13 cellular contexts compared by ENCODE assay signal in genomic region chr22:27241430-27242110, GRCh38.
A peak's percentile ranks its signal among the peaks of the same experiment; 100 is the strongest.
DNase-seq lines count a peak whose midpoint lies in the region; ATAC-seq and TF ChIP-seq lines count a peak whose summit lies in the region.
"Had no signal": no experiment of that assay in that cellular context is flagged by ENCODE, and none has a peak within 500 bp of the region (broad histone marks: within the 10 kb centered on the region; RNA-seq: fewer than 3 reads in every experiment).

No MANE protein-coding gene starts in this region.

- no peak overlapping the region for H2AFZ ChIP-seq in SK-N-SH (ENCODE audit: low read depth)

- H3K4me2 ChIP-seq in SK-N-SH: no peak overlapping the region

- peak; percentile 8 for TF ChIP-seq RAD21 in SK-N-SH (IDR thresholded peaks at IDR 0.05; ENCODE audit: low read length)

- H3K27ac ChIP-seq in SK-N-SH (ENCODE audit: low read depth in 2 of 2, low read length in 1 of 2) (peak overlapping the region in 1 of 2 experiments; percentile 70; a peak in 2 of 4 replicates), heart right ventricle (peak overlapping the region in 4 of 10 donors; percentile 20 to 65 (median 48))
- H3K27ac ChIP-seq: psoas muscle, VCaP had no signal

- H3K9me3 ChIP-seq in SK-N-SH: no peaks in the 10 kb centered on the region
- peaks cover 0 to 5% (median 0%) of the 10 kb centered on the region in 11 donors for H3K9me3 ChIP-seq in heart right ventricle
- H3K9me3 ChIP-seq: psoas muscle had no signal

- TF ChIP-seq CTCF in SK-N-SH (IDR thresholded peaks at IDR 0.05): no peak
- no peak for TF ChIP-seq CTCF in heart right ventricle (IDR thresholded peaks at IDR 0.05)

- peaks cover 4 to 38% of the 10 kb centered on the region in 2 experiments; a peak in 3 of 4 replicates for H3K4me1 ChIP-seq in SK-N-SH (ENCODE audit: control insufficient read depth in 1 of 2, insufficient read depth in 2 of 2, low read depth in 1 of 2, low read length in 1 of 2)
- H3K4me1 ChIP-seq in heart right ventricle: peaks cover 0 to 32% (median 12%) of the 10 kb centered on the region in 9 donors
- H3K4me1 ChIP-seq: psoas muscle had no signal

- H3F3A ChIP-seq in SK-N-SH (replicated peaks; ENCODE audit: insufficient read depth): no peaks in the 10 kb centered on the region

- peak; percentile 8 for DNase-seq in G401 (ENCODE audit: low spot score)
- DNase-seq in SK-N-SH: peak; percentile 74
- peak in 1 of 2 donors; percentile 62 for DNase-seq in heart right ventricle
- peak; percentile 46 for DNase-seq in renal cortical epithelial cell (ENCODE audit: low read depth)
- DNase-seq in SKM-1 treated with dmso at 0.1 percent for 144 hours (lab: John Stamatoyannopoulos, UW; ENCODE audit: unreplicated experiment): no peak
- DNase-seq in NK-92 treated with Interleukin-12 subunit alpha and Interleukin-12 subunit beta, amount 100 ng/mL, for 24 hours (lab: John Stamatoyannopoulos, UW): no peak
- DNase-seq: CD8-positive, alpha-beta T cell; effector CD4-positive, alpha-beta T cell had no signal

- intact Hi-C loops in heart right ventricle (cut with DNase I): loop anchor here in 1 of 10 donors (10.0 kb wide), 1 partner anchor 273 kb away; no protein-coding TSS in a partner anchor

- CTCF ChIA-PET in SK-N-SH (lab: Yijun Ruan, JAX): no interaction called here

- ATAC-seq in heart right ventricle: peak in 6 of 8 donors; percentile 11 to 65 (median 27)
- no peak for ATAC-seq in HG03045 (IDR thresholded peaks at IDR 0.05; ENCODE audit: unreplicated experiment)
- no peak for ATAC-seq in GM18502 (IDR thresholded peaks at IDR 0.05; ENCODE audit: poor library complexity, unreplicated experiment)
- ATAC-seq: CD8-positive, alpha-beta T cell; Panc1 had no signal

- H3K27me3 ChIP-seq in SK-N-SH (ENCODE audit: insufficient read depth) (no peaks in the 10 kb centered on the region), heart right ventricle (peaks cover 0 to 23% (median 9%) of the 10 kb centered on the region in 7 donors)

- in situ Hi-C loops in G401 (cut with HindIII; ENCODE audit: low sequenced_read_pairs): no loop called here

- WGBS in SK-N-SH (ENCODE audit: low lambda C conversion rate): 69% methylated on average over 5 of the region's 6 CpGs
- 59 to 64% methylated on average over 6 of the region's 6 CpGs for WGBS in heart right ventricle, 2 donors

- H3K4me3 ChIP-seq in SK-N-SH (ENCODE audit: low read depth in 2 of 2, low read length in 1 of 2) (no peak overlapping the region), heart right ventricle (no peak overlapping the region)
- H3K4me3 ChIP-seq: psoas muscle had no signal

- peak in 1 of 2 experiments; percentile 56; a peak in 1 of 4 replicates for TF ChIP-seq EP300 in SK-N-SH (IDR thresholded peaks at IDR 0.05; ENCODE audit: borderline replicate concordance in 1 of 2, low read depth in 1 of 2, low read length in 1 of 2)

- no peaks in the 10 kb centered on the region for H3K79me2 ChIP-seq in SK-N-SH (ENCODE audit: insufficient read depth)

- POLR2A ChIA-PET in SK-N-SH (lab: Yijun Ruan, JAX): interaction anchor here (1.3 kb wide), 1 partner anchor 18 kb away, joined by 3 read pairs; no protein-coding TSS in a partner anchor

- H3K36me3 ChIP-seq in SK-N-SH (replicated peaks in 1 of 2; ENCODE audit: control insufficient read depth in 1 of 2, insufficient read depth in 2 of 2, low read length in 1 of 2): no peaks in the 10 kb centered on the region
- no peaks in the 10 kb centered on the region for H3K36me3 ChIP-seq in heart right ventricle

- H3K9me2 ChIP-seq in SK-N-SH: no peaks in the 10 kb centered on the region

- H3K9ac ChIP-seq in SK-N-SH: no peak overlapping the region

- no peaks in the 10 kb centered on the region for H4K20me1 ChIP-seq in SK-N-SH (ENCODE audit: insufficient read depth)

TF ChIP-seq in SK-N-SH, 30 proteins besides CTCF, POLR2A, EP300 and RAD21:
- TF ChIP-seq RFX5 (IDR thresholded peaks at IDR 0.05; ENCODE audit: low read length) (no peak), CHD2 (IDR thresholded peaks at IDR 0.05; ENCODE audit: low read length, partially characterized antibody) (peak; percentile 28), JUND (IDR thresholded peaks at IDR 0.05) (no peak), NFIC (IDR thresholded peaks at IDR 0.05; ENCODE audit: borderline replicate concordance) (no peak), RXRA (IDR thresholded peaks at IDR 0.05; ENCODE audit: borderline replicate concordance, low read depth) (no peak), ELF1 (IDR thresholded peaks at IDR 0.05) (no peak)

Comparison
In these comparisons a context has a peak if more than half of its experiments do, and no peak if none do; other contexts are left out.
1. DNase-seq: peak in G401 (single experiment), SK-N-SH (single experiment) and renal cortical epithelial cell (single experiment); none in SKM-1 treated with dmso at 0.1 percent for 144 hours (single experiment) and NK-92 treated with Interleukin-12 subunit alpha and Interleukin-12 subunit beta, amount 100 ng/mL, for 24 hours (single experiment).
2. ATAC-seq: peak in heart right ventricle (6 of 8); none in HG03045 (single experiment) and GM18502 (single experiment).